In the genomic region with DNA sequence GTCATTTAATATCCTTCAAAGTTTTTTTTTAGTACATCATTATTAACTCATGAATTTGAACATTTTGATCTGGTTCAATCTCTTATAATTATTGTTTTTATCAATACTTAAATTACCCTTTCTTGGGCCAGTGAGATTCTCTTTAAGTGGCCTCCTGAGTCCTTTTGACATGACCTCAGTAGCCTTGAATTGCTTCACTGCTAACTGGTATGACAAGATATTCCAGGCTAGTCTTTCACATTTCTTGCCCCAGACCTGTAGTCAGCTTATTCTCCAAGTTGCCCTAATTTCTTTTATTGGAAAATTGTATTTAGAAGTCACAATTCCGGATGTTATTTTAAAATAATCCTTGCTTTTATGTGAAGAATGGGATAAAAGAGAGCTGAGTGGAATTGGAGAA, we compare ENCODE assay signal across 21 cellular contexts. TPM values are rescaled to one million over a fixed set of nuclear protein-coding genes. Genes with fewer than 3 reads are reported as not detected.
DNase-seq lines count a peak whose midpoint lies in the region; TF ChIP-seq lines count a peak whose summit lies in the region.
"Had no signal": no experiment of that assay in that cellular context is flagged by ENCODE, and none has a peak within 500 bp of the region (broad histone marks: within the 10 kb centered on the region; RNA-seq: fewer than 3 reads in every experiment).

No MANE protein-coding gene starts in this region.

- peaks cover 4% of the 10 kb centered on the region for H3K79me1 ChIP-seq in trophoblast cell (ENCODE audit: low read length)

- H3K36me3 ChIP-seq in PC-9 (ENCODE audit: low read depth): no peaks in the 10 kb centered on the region
- no peaks in the 10 kb centered on the region for H3K36me3 ChIP-seq in trophoblast cell (ENCODE audit: control insufficient read depth in 1 of 2, insufficient read depth in 2 of 2, low read length in 2 of 2)
- H3K36me3 ChIP-seq: BLaER1 treated with 17β-estradiol and CSF1 and Interleukin-3, amounts not matched to agents 10 nM and 100 nM had no signal

- no peak overlapping the region for H4K91ac ChIP-seq in trophoblast cell (ENCODE audit: low read depth, low read length)

- H3K79me2 ChIP-seq in PC-9 (ENCODE audit: low read depth) (no peaks in the 10 kb centered on the region), trophoblast cell (ENCODE audit: control insufficient read depth, insufficient read depth, low read length, poor library complexity) (no peaks in the 10 kb centered on the region)

- intact Hi-C loops in PC-9 (cut with micrococcal nuclease; ENCODE audit: unreplicated experiment): no loop called here

- no peaks in the 10 kb centered on the region for H4K20me1 ChIP-seq in PC-9 (ENCODE audit: insufficient read depth)
- H4K20me1 ChIP-seq: BLaER1 treated with 17β-estradiol and CSF1 and Interleukin-3, amounts not matched to agents 10 nM and 100 nM had no signal

- H3K9me2 ChIP-seq in PC-9 (ENCODE audit: insufficient read depth): no peaks in the 10 kb centered on the region

- peaks cover 15% of the 10 kb centered on the region for H3F3A ChIP-seq in PC-9 (ENCODE audit: insufficient read depth, low read depth)

- no peak overlapping the region for H3K4ac ChIP-seq in trophoblast cell (ENCODE audit: low read depth, low read length)

- H3K4me2 ChIP-seq in PC-9 (peak overlapping the region; percentile 89), trophoblast cell (ENCODE audit: low read length) (no peak overlapping the region)
- H3K4me2 ChIP-seq: A549; BLaER1 treated with 17β-estradiol and CSF1 and Interleukin-3, amounts not matched to agents 10 nM and 100 nM had no signal

- no CpG with 5 or more reads among the region's 1 CpG for WGBS in trophoblast cell (ENCODE audit: extremely low coverage, insufficient coverage, insufficient read length)

- no peak overlapping the region for H3K23ac ChIP-seq in trophoblast cell (ENCODE audit: low read length)

- POLR2A ChIA-PET in PC-9 (lab: Charles Lee; ENCODE audit: unreplicated experiment): no interaction called here

- H2BK12ac ChIP-seq in trophoblast cell (ENCODE audit: low read length): no peak overlapping the region

- H2AK5ac ChIP-seq in trophoblast cell (ENCODE audit: low read length): no peak overlapping the region

- H2BK5ac ChIP-seq in trophoblast cell (ENCODE audit: low read depth, low read length, poor library complexity): no peak overlapping the region

- H3K4me3 ChIP-seq in PC-9 (no peak overlapping the region), trophoblast cell (ENCODE audit: low read depth, low read length) (no peak overlapping the region)
- H3K4me3 ChIP-seq: A549; BLaER1 treated with 17β-estradiol and CSF1 and Interleukin-3, amounts not matched to agents 10 nM and 100 nM; GM12878 had no signal

- H3K4me1 ChIP-seq in PC-9 (replicated peaks; ENCODE audit: insufficient read depth) (peaks cover 28% of the 10 kb centered on the region), trophoblast cell (ENCODE audit: control insufficient read depth in 1 of 2, insufficient read depth in 2 of 2, low read length in 2 of 2) (no peaks in the 10 kb centered on the region)
- H3K4me1 ChIP-seq: A549 had no signal

- H3K14ac ChIP-seq in trophoblast cell (ENCODE audit: low read length): no peak overlapping the region

- H3K27me3 ChIP-seq in PC-9 (ENCODE audit: insufficient read depth, low read depth): no peaks in the 10 kb centered on the region
- no peaks in the 10 kb centered on the region for H3K27me3 ChIP-seq in trophoblast cell (ENCODE audit: insufficient read depth, low read length)
- H3K27me3 ChIP-seq: BLaER1 treated with 17β-estradiol and CSF1 and Interleukin-3, amounts not matched to agents 10 nM and 100 nM had no signal

- DNase-seq in PC-9 (peak in 1 of 2 experiments; percentile 36), epithelial cell of prostate (ENCODE audit: low read depth, low spot score) (no peak), trophoblast cell (peak; percentile 30 to 76), NCI-H2227 (lab: John Stamatoyannopoulos, UW; ENCODE audit: unreplicated experiment) (no peak), 8988T (no peak), iPS-NIHi7 (ENCODE audit: extremely low spot score) (no peak)
- DNase-seq: AML-193; Caco-2; CD4-positive, alpha-beta T cell; CD8-positive, alpha-beta T cell; DMS 273 treated with DMSO at 0.1 percent for 48 hours; DMS153; DMS53; DMS79; DND-41; EL; GDM1 had no signal

- CTCF ChIA-PET in PC-9 (lab: Charles Lee): no interaction called here

- no peak overlapping the region for H2AFZ ChIP-seq in PC-9
- no peak overlapping the region for H2AFZ ChIP-seq in trophoblast cell (ENCODE audit: insufficient read depth, low read length, poor library complexity)

- H3K9me3 ChIP-seq in PC-9 (ENCODE audit: insufficient read depth, low read depth) (no peaks in the 10 kb centered on the region), trophoblast cell (ENCODE audit: insufficient read depth, low read depth, low read length) (no peaks in the 10 kb centered on the region)
- H3K9me3 ChIP-seq: A549, Caco-2 had no signal

- no TSS peak for BruUV-seq in PC-9 (replicated peaks; lab: Mats Ljungman, UMichigan)

- H3K9ac ChIP-seq in trophoblast cell (ENCODE audit: low read length): no peak overlapping the region
- H3K9ac ChIP-seq: BLaER1 treated with 17β-estradiol and CSF1 and Interleukin-3, amounts not matched to agents 10 nM and 100 nM had no signal

- peak overlapping the region; percentile 94 for H3K27ac ChIP-seq in PC-9
- H3K27ac ChIP-seq in epithelial cell of prostate: peak overlapping the region; percentile 83
- H3K27ac ChIP-seq in trophoblast cell (ENCODE audit: low read depth, low read length): no peak overlapping the region
- H3K27ac ChIP-seq: A549; BLaER1 treated with 17β-estradiol and CSF1 and Interleukin-3, amounts not matched to agents 10 nM and 100 nM; C4-2B had no signal

- TF ChIP-seq CTCF in PC-9 (conservative IDR thresholded peaks at IDR 0.05): no peak

- no peak overlapping the region for H3K18ac ChIP-seq in trophoblast cell (ENCODE audit: low read length)

- H4K12ac ChIP-seq in trophoblast cell (ENCODE audit: low read depth, low read length): no peak overlapping the region

- H4K8ac ChIP-seq in trophoblast cell (ENCODE audit: low read depth, low read length): no peak overlapping the region

- H2BK120ac ChIP-seq in trophoblast cell (ENCODE audit: insufficient read depth, low read length, poor library complexity): no peak overlapping the region

RNA-seq across cellular contexts. Expression of gene FBXW7, which starts 35.4 kb away (rescaled TPM):
- total RNA-seq in PC-9 (2021): 28.0 and 30.2 TPM in 2 replicates
- polyA plus RNA-seq in trophoblast cell (2013): 11.5 and 12.3 TPM in 2 replicates

Comparison
In these comparisons a context has a peak if more than half of its experiments do, and no peak if none do; other contexts are left out.
1. DNase-seq: peak in trophoblast cell (2 of 2); none in epithelial cell of prostate (single experiment), NCI-H2227 (single experiment), 8988T (single experiment) and iPS-NIHi7 (single experiment).